ENCODE assay signal across 8 cellular contexts in genomic region chr19:40284501-40285352, GRCh38.
DNase-seq lines count a peak whose midpoint lies in the region; ATAC-seq and TF ChIP-seq lines count a peak whose summit lies in the region.

AKT2 (minus strand) TSS chr19:40285345; CDS start chr19:40265267, 20,078 bp downstream.

- peak within 1 kb of the TSS; percentile 92 for H3K4me3 ChIP-seq in brain microvascular endothelial cell (ENCODE audit: low read depth, low read length)

- no peaks in the 10 kb centered on the region for H3K27me3 ChIP-seq in brain microvascular endothelial cell (replicated peaks)

- H3K36me3 ChIP-seq in brain microvascular endothelial cell (replicated peaks): no peaks in the 10 kb centered on the region

- ATAC-seq in GM21737 (IDR thresholded peaks at IDR 0.05; ENCODE audit: unreplicated experiment): peak; percentile 28

- DNase-seq in EL: peak; percentile 54
- DNase-seq in LoVo (ENCODE audit: low spot score): peak; percentile 64
- DNase-seq in UCSD-AML1 (lab: John Stamatoyannopoulos, UW; ENCODE audit: unreplicated experiment): peak; percentile 85
- DNase-seq in brain microvascular endothelial cell: peak; percentile 3
- DNase-seq in iPS-NIHi7 (ENCODE audit: extremely low spot score): peak; percentile 90
- peak; percentile 33 to 50 for DNase-seq in stimulated activated CD4-positive, alpha-beta T cell treated with anti-CD3 and anti-CD28 coated beads, Interleukin-12 subunit alpha, Interleukin-12 subunit beta, amount 100 ng/mL, for 24 hours (ENCODE audit: low read depth in 2 of 2)
- no peak for DNase-seq in DMS114 treated with DMSO at 0.1 percent for 48 hours (lab: John Stamatoyannopoulos, UW; ENCODE audit: unreplicated experiment)

- in situ Hi-C loops in brain microvascular endothelial cell (cut with HindIII; ENCODE audit: low pct_ligation_motif_present, low sequenced_read_pairs): no loop called here

- no peak for TF ChIP-seq CTCF in brain microvascular endothelial cell (IDR thresholded peaks at IDR 0.05; ENCODE audit: low read depth, low read length, missing control alignments)

- H3K27ac ChIP-seq in brain microvascular endothelial cell: peak within 1 kb of the TSS; percentile 91
